Comparison of ENCODE assay signal across 17 cellular contexts in genomic region chr18:1505856-1506255, GRCh38.
DNase-seq lines count a peak whose midpoint lies in the region; ATAC-seq, FAIRE-seq and TF ChIP-seq lines count a peak whose summit lies in the region.
"Had no signal": no experiment of that assay in that cellular context is flagged by ENCODE, and none has a peak within 500 bp of the region (broad histone marks: within the 10 kb centered on the region; RNA-seq: fewer than 3 reads in every experiment).

No MANE protein-coding gene starts in this region.

- no peak overlapping the region for H3K14ac ChIP-seq in H1 (ENCODE audit: insufficient read length)

- no peak for TF ChIP-seq RAD21 in H1 (IDR thresholded peaks at IDR 0.05 in 1 of 2, conservative IDR thresholded peaks at IDR 0.05 in 1 of 2; ENCODE audit: low read depth in 2 of 2, low read length in 2 of 2)

- H3K27ac Mint-ChIP-seq in GM23338, result no peak overlapping the region
- H3K27ac Mint-ChIP-seq: CD8-positive, alpha-beta T cell; HFFc6 had no signal

- H2BK15ac ChIP-seq in H1 (ENCODE audit: low read length) (no peak overlapping the region), mesendoderm (replicated peaks; ENCODE audit: low read depth) (no peak overlapping the region)

- no peaks in the 10 kb centered on the region; the same call in 2 of the 3 replicates for H3K9me3 Mint-ChIP-seq in GM23338
- H3K9me3 Mint-ChIP-seq: CD8-positive, alpha-beta T cell had no signal

- H3K4ac ChIP-seq in H1 (replicated peaks; ENCODE audit: insufficient read length, low read depth, low read length) (no peak overlapping the region), mesendoderm (ENCODE audit: low read depth, low read length) (no peak overlapping the region)

- no peaks in the 10 kb centered on the region for H3K36me3 Mint-ChIP-seq in GM23338 (ENCODE audit: low read depth)
- H3K36me3 Mint-ChIP-seq: CD8-positive, alpha-beta T cell had no signal

- no peaks in the 10 kb centered on the region for H3K79me2 ChIP-seq in GM23338 (replicated peaks; ENCODE audit: insufficient read depth)
- no peaks in the 10 kb centered on the region for H3K79me2 ChIP-seq in H1 (ENCODE audit: control insufficient read depth in 1 of 2, insufficient read depth in 2 of 2, low read length in 2 of 2)
- H3K79me2 ChIP-seq in mesendoderm (ENCODE audit: control insufficient read depth, insufficient read depth, low read length), result no peaks in the 10 kb centered on the region

- H2BK20ac ChIP-seq in H1 (ENCODE audit: low read length), result no peak overlapping the region

- H3K27ac ChIP-seq in GM23338 (ENCODE audit: low read depth) (no peak overlapping the region), H1 (ENCODE audit: low read depth, low read length) (no peak overlapping the region), mesendoderm (ENCODE audit: low read depth, low read length) (no peak overlapping the region)
- H3K27ac ChIP-seq: BLaER1 treated with 17β-estradiol and CSF1 and Interleukin-3, amounts not matched to agents 10 nM and 100 nM; Peyer's patch had no signal

- 56% methylated on average over 1 of the region's 1 CpG; no CpG with 5 or more reads in 1 of the 2 experiments for WGBS in H1 (ENCODE audit: extremely low coverage in 1 of 2, insufficient coverage in 1 of 2, insufficient read length in 1 of 2, insufficient replicate concordance in 2 of 2, low coverage in 1 of 2, low lambda C conversion rate in 2 of 2, missing lambda C conversion rate in 1 of 2), 2 experiments
- WGBS in mesendoderm (ENCODE audit: extremely low coverage, insufficient coverage, low lambda C conversion rate), result no CpG with 5 or more reads among the region's 1 CpG

- H3K79me1 ChIP-seq in H1 (ENCODE audit: low read depth, low read length), result no peaks in the 10 kb centered on the region
- H3K79me1 ChIP-seq in mesendoderm (ENCODE audit: low read length), result no peaks in the 10 kb centered on the region

- H3F3A ChIP-seq in GM23338 (replicated peaks; ENCODE audit: low read depth), result no peaks in the 10 kb centered on the region

- H2AK5ac ChIP-seq in H1 (ENCODE audit: low read depth, low read length) (no peak overlapping the region), mesendoderm (ENCODE audit: low read length) (no peak overlapping the region)

- H3K9me3 ChIP-seq in H1 (ENCODE audit: insufficient read depth in 2 of 2, low read depth in 1 of 2, low read length in 1 of 2), result no peaks in the 10 kb centered on the region
- H3K9me3 ChIP-seq: BLaER1 treated with 17β-estradiol and CSF1 and Interleukin-3, amounts not matched to agents 10 nM and 100 nM; Peyer's patch had no signal

- no peak overlapping the region for H2BK120ac ChIP-seq in H1 (replicated peaks; ENCODE audit: low read depth, low read length)
- H2BK120ac ChIP-seq in mesendoderm (ENCODE audit: low read depth, low read length), result no peak overlapping the region

- H3K4me2 ChIP-seq in GM23338 (no peak overlapping the region), H1 (ENCODE audit: insufficient read depth in 1 of 2, low read depth in 2 of 2, low read length in 2 of 2) (no peak overlapping the region), mesendoderm (ENCODE audit: low read length) (no peak overlapping the region)
- H3K4me2 ChIP-seq: BLaER1 treated with 17β-estradiol and CSF1 and Interleukin-3, amounts not matched to agents 10 nM and 100 nM had no signal

- H3K18ac ChIP-seq in H1 (ENCODE audit: extremely low read depth, low read length) (no peak overlapping the region), mesendoderm (ENCODE audit: low read length) (no peak overlapping the region)

- POLR2A ChIA-PET in H1 (lab: Charles Lee; ENCODE audit: partially characterized antibody), result no interaction called here

- H3K4me1 ChIP-seq in GM23338 (ENCODE audit: insufficient read depth) (peaks cover 4% of the 10 kb centered on the region; the same call in 1 of the 2 replicates), H1 (replicated peaks in 1 of 4; ENCODE audit: control insufficient read depth in 3 of 4, insufficient read depth in 4 of 4, low read length in 3 of 4) (peaks cover 0 to 6% (median 0%) of the 10 kb centered on the region in 4 experiments; a peak in 1 of 7 replicates), mesendoderm (ENCODE audit: control insufficient read depth, low read depth, low read length) (peaks cover 4% of the 10 kb centered on the region)
- H3K4me1 ChIP-seq: BLaER1 treated with 17β-estradiol and CSF1 and Interleukin-3, amounts not matched to agents 10 nM and 100 nM; Peyer's patch had no signal

- H4K5ac ChIP-seq in H1 (ENCODE audit: insufficient read length, low read depth, low read length), result no peak overlapping the region
- no peak overlapping the region for H4K5ac ChIP-seq in mesendoderm (ENCODE audit: low read length)

- H3K23me2 ChIP-seq in H1 (ENCODE audit: low read depth, low read length), result no peaks in the 10 kb centered on the region

- H3K56ac ChIP-seq in H1 (replicated peaks; ENCODE audit: insufficient read length, low read depth, low read length), result no peak overlapping the region
- H3K56ac ChIP-seq in mesendoderm (ENCODE audit: low read length), result no peak overlapping the region

- H4K8ac ChIP-seq in H1 (ENCODE audit: extremely low read depth, insufficient read depth, low read length) (no peak overlapping the region), mesendoderm (ENCODE audit: low read depth, low read length) (no peak overlapping the region)

- H3K9me2 ChIP-seq in GM23338 (ENCODE audit: insufficient read depth), result no peaks in the 10 kb centered on the region

- no peak for FAIRE-seq in H1 (lab: Jason Lieb, UNC)
- FAIRE-seq: K562 had no signal

- H2AFZ ChIP-seq in GM23338 (no peak overlapping the region), H1 (ENCODE audit: low read length) (no peak overlapping the region)

- TF ChIP-seq EP300 in H1 (IDR thresholded peaks at IDR 0.05; ENCODE audit: borderline replicate concordance in 1 of 2, low read depth in 2 of 2, low read length in 2 of 2), result no peak

- no peaks in the 10 kb centered on the region for H3K27me3 ChIP-seq in GM23338 (ENCODE audit: insufficient read depth)
- no peaks in the 10 kb centered on the region for H3K27me3 ChIP-seq in H1 (replicated peaks in 1 of 4; ENCODE audit: control insufficient read depth in 3 of 4, extremely low read depth in 1 of 4, insufficient read depth in 3 of 4, low read length in 3 of 4)
- H3K27me3 ChIP-seq in mesendoderm (ENCODE audit: insufficient read depth, low read length, poor library complexity), result no peaks in the 10 kb centered on the region
- H3K27me3 ChIP-seq: BLaER1 treated with 17β-estradiol and CSF1 and Interleukin-3, amounts not matched to agents 10 nM and 100 nM; Peyer's patch had no signal

- no peak overlapping the region for H4K91ac ChIP-seq in H1 (replicated peaks; ENCODE audit: insufficient read length, low read length)

- H4K20me1 ChIP-seq in GM23338 (replicated peaks; ENCODE audit: insufficient read depth) (no peaks in the 10 kb centered on the region), H1 (replicated peaks in 1 of 2; ENCODE audit: control insufficient read depth in 1 of 2, insufficient read depth in 2 of 2, low read length in 2 of 2) (no peaks in the 10 kb centered on the region)
- H4K20me1 ChIP-seq: BLaER1 treated with 17β-estradiol and CSF1 and Interleukin-3, amounts not matched to agents 10 nM and 100 nM had no signal

- CTCF ChIA-PET in H1 (lab: Charles Lee; ENCODE audit: partially characterized antibody), result interaction anchor here (0.6 to 1.4 kb wide), 2 partner anchors 10 kb away, joined by 3 to 4 read pairs; no protein-coding TSS in a partner anchor

- H2BK12ac ChIP-seq in H1 (ENCODE audit: low read depth, low read length), result no peak overlapping the region

- TF ChIP-seq CTCF in GM23338 (conservative IDR thresholded peaks at IDR 0.05; ENCODE audit: low read depth in 2 of 2), result no peak
- no peak for TF ChIP-seq CTCF in H1 (IDR thresholded peaks at IDR 0.05; ENCODE audit: control extremely low read depth in 1 of 3, insufficient read depth in 1 of 3, low read depth in 1 of 3, low read length in 3 of 3)

- H3K27me3 Mint-ChIP-seq in GM23338 (ENCODE audit: insufficient read depth, low read depth, poor library complexity), result no peaks in the 10 kb centered on the region

- H2BK5ac ChIP-seq in H1 (ENCODE audit: low read depth, low read length) (no peak overlapping the region), mesendoderm (ENCODE audit: low read length) (no peak overlapping the region)

- peak; percentile 47 for DNase-seq in GM23338 (ENCODE audit: low spot score)
- DNase-seq in NCI-H345 treated with DMSO at 0.1 percent for 48 hours (lab: John Stamatoyannopoulos, UW; ENCODE audit: unreplicated experiment), result peak; percentile 21
- no peak for DNase-seq in H1 (ENCODE audit: low read depth in 1 of 2, low spot score in 2 of 2)
- peak; percentile 37 for DNase-seq in mesendoderm
- DNase-seq in NCI-H2029 (lab: John Stamatoyannopoulos, UW), result no peak
- DNase-seq in MV-4-11 (lab: John Stamatoyannopoulos, UW), result no peak
- no peak for DNase-seq in cortex of kidney (lab: John Stamatoyannopoulos, UW)
- DNase-seq: CD8-positive, alpha-beta T cell; DMS79; HFFc6; NCI-H1436; NCI-H510A; Peyer's patch; SW 1271 had no signal

- ATAC-seq in GM23338, result peak; percentile 82
- ATAC-seq: CD8-positive, alpha-beta T cell; K562; Right ventricle myocardium inferior had no signal

- no peaks in the 10 kb centered on the region for H3K36me3 ChIP-seq in GM23338 (ENCODE audit: insufficient read depth)
- H3K36me3 ChIP-seq in H1 (ENCODE audit: control insufficient read depth in 2 of 4, insufficient read depth in 4 of 4, low read length in 3 of 4), result no peaks in the 10 kb centered on the region
- no peaks in the 10 kb centered on the region for H3K36me3 ChIP-seq in mesendoderm (ENCODE audit: control insufficient read depth, insufficient read depth, low read length)
- H3K36me3 ChIP-seq: BLaER1 treated with 17β-estradiol and CSF1 and Interleukin-3, amounts not matched to agents 10 nM and 100 nM; Peyer's patch had no signal

- H3K9ac ChIP-seq in H1 (replicated peaks in 1 of 4; ENCODE audit: extremely low read depth in 1 of 4, low read depth in 3 of 4, low read length in 3 of 4) (no peak overlapping the region), mesendoderm (ENCODE audit: low read length) (no peak overlapping the region)
- H3K9ac ChIP-seq: BLaER1 treated with 17β-estradiol and CSF1 and Interleukin-3, amounts not matched to agents 10 nM and 100 nM had no signal

- no peak overlapping the region for H3K4me3 Mint-ChIP-seq in GM23338
- H3K4me3 Mint-ChIP-seq: CD8-positive, alpha-beta T cell; HFFc6 had no signal

- TF ChIP-seq POLR2A in H1 (IDR thresholded peaks at IDR 0.05; ENCODE audit: control extremely low read depth in 1 of 2, low read depth in 2 of 2, low read length in 2 of 2), result no peak

- H3K23ac ChIP-seq in H1 (ENCODE audit: insufficient read length) (no peak overlapping the region), mesendoderm (ENCODE audit: low read length) (no peak overlapping the region)

- H3K4me3 ChIP-seq in GM23338, result no peak overlapping the region
- H3K4me3 ChIP-seq in H1 (ENCODE audit: extremely low read depth in 1 of 4, insufficient read depth in 2 of 4, low read depth in 3 of 4, low read length in 4 of 4), result no peak overlapping the region
- H3K4me3 ChIP-seq in mesendoderm (ENCODE audit: low read length), result no peak overlapping the region
- H3K4me3 ChIP-seq: BLaER1 treated with 17β-estradiol and CSF1 and Interleukin-3, amounts not matched to agents 10 nM and 100 nM; K562; Peyer's patch had no signal

- peaks cover 10% of the 10 kb centered on the region for H3K4me1 Mint-ChIP-seq in GM23338

TF ChIP-seq in GM23338, 12 proteins besides CTCF, POLR2A, EP300 and RAD21 (continues in another document):
- no peak for TF ChIP-seq NANOG (IDR thresholded peaks at IDR 0.05; ENCODE audit: borderline replicate concordance)

Comparison
In these comparisons a context has a peak if more than half of its experiments do, and no peak if none do; other contexts are left out.
1. DNase-seq: peak in GM23338 (single experiment), NCI-H345 treated with DMSO at 0.1 percent for 48 hours (single experiment) and mesendoderm (single experiment); none in H1 (0 of 2), NCI-H2029 (single experiment), MV-4-11 (single experiment) and cortex of kidney (single experiment).